Comparison of ENCODE assay signal across 1 cellular context in genomic region chr19:31039151-31039550, GRCh38.
TF ChIP-seq lines count a peak whose summit lies in the region.

No MANE protein-coding gene starts in this region.

TF ChIP-seq in HepG2, 621 proteins besides CTCF, POLR2A, EP300 and RAD21 (continued from another document):
- TF ChIP-seq HINFP (CRISPR knock-in tag; IDR thresholded peaks at IDR 0.05; ENCODE audit: low read depth) (no peak), ZNF879 (CRISPR knock-in tag; IDR thresholded peaks at IDR 0.05) (no peak), ZNF556 (CRISPR knock-in tag; IDR thresholded peaks at IDR 0.05; ENCODE audit: borderline replicate concordance) (no peak), ZFAT (CRISPR knock-in tag; conservative IDR thresholded peaks at IDR 0.05) (no peak), ZNF224 (CRISPR knock-in tag; IDR thresholded peaks at IDR 0.05) (no peak), ZNF781 (CRISPR knock-in tag; IDR thresholded peaks at IDR 0.05; ENCODE audit: borderline replicate concordance, not compliant biosample characterization) (no peak), ADNP (CRISPR knock-in tag; IDR thresholded peaks at IDR 0.05) (no peak), STAT5B (CRISPR knock-in tag; IDR thresholded peaks at IDR 0.05) (no peak)
- TF ChIP-seq, protein P1, sequence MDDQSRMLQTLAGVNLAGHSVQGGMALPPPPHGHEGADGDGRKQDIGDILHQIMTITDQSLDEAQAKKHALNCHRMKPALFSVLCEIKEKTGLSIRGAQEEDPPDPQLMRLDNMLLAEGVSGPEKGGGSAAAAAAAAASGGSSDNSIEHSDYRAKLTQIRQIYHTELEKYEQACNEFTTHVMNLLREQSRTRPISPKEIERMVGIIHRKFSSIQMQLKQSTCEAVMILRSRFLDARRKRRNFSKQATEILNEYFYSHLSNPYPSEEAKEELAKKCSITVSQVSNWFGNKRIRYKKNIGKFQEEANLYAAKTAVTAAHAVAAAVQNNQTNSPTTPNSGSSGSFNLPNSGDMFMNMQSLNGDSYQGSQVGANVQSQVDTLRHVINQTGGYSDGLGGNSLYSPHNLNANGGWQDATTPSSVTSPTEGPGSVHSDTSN (CRISPR knock-in tag; IDR thresholded peaks at IDR 0.05; ENCODE audit: borderline replicate concordance): no peak
- TF ChIP-seq, protein P2, sequence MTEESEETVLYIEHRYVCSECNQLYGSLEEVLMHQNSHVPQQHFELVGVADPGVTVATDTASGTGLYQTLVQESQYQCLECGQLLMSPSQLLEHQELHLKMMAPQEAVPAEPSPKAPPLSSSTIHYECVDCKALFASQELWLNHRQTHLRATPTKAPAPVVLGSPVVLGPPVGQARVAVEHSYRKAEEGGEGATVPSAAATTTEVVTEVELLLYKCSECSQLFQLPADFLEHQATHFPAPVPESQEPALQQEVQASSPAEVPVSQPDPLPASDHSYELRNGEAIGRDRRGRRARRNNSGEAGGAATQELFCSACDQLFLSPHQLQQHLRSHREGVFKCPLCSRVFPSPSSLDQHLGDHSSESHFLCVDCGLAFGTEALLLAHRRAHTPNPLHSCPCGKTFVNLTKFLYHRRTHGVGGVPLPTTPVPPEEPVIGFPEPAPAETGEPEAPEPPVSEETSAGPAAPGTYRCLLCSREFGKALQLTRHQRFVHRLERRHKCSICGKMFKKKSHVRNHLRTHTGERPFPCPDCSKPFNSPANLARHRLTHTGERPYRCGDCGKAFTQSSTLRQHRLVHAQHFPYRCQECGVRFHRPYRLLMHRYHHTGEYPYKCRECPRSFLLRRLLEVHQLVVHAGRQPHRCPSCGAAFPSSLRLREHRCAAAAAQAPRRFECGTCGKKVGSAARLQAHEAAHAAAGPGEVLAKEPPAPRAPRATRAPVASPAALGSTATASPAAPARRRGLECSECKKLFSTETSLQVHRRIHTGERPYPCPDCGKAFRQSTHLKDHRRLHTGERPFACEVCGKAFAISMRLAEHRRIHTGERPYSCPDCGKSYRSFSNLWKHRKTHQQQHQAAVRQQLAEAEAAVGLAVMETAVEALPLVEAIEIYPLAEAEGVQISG (CRISPR knock-in tag; IDR thresholded peaks at IDR 0.05): no peak
